Comparison of ENCODE assay signal across 14 cellular contexts in the genomic region with DNA sequence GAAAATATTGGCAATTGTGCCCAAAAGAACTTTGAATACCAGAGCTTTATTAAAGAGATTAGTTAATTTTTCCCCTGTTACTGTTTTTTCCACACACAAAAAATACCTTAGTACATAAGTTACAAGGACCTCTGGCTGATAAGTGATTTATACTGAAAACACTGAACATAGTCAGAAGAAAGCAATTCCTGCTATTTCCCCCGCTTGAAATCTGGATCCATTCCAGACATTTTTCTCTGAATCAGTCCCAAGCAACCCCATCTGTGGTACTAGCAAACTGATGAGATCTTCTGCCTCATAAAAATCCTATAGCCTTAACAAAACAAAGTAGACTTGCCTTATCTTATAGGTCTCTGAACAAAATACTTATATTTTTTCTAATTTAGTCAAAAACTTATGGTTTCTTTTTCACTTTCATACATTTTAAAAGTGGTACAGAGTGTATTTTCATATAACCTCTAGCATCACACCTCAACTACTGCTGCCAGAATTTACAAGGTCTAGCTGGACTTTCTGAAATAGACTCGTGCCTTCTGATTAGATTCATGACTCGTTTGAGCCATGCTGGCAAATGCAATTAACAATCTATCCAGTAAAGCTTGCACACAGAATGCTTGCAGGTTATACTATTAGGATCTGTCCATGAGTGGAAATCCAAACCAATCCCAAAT.
A peak's percentile ranks its signal among the peaks of the same experiment; 100 is the strongest.
DNase-seq lines count a peak whose midpoint lies in the region; TF ChIP-seq lines count a peak whose summit lies in the region.
"Had no signal": no experiment of that assay in that cellular context is flagged by ENCODE, and none has a peak within 500 bp of the region (broad histone marks: within the 10 kb centered on the region; RNA-seq: fewer than 3 reads in every experiment).

No MANE protein-coding gene starts in this region.

- TF ChIP-seq CTCF in AG09319 (IDR thresholded peaks at IDR 0.05; ENCODE audit: low read depth, low read length) = no peak
- no peak for TF ChIP-seq CTCF in cardiac fibroblast (IDR thresholded peaks at IDR 0.05; ENCODE audit: low read depth, low read length)
- TF ChIP-seq CTCF in mesothelial cell of epicardium (IDR thresholded peaks at IDR 0.05; ENCODE audit: unreplicated experiment) = no peak

- H3K4me1 Mint-ChIP-seq in mesothelial cell of epicardium = peaks cover 24% of the 10 kb centered on the region
- H3K4me1 Mint-ChIP-seq: activated naive CD8-positive, alpha-beta T cell treated with anti-CD3 and anti-CD28 coated beads, Interleukin-2, amount 50 U/mL, for 24 hours had no signal

- no peak overlapping the region for H3K4me3 ChIP-seq in MG63
- H3K4me3 ChIP-seq in cardiac fibroblast (replicated peaks in 1 of 2; ENCODE audit: low read depth in 2 of 2, low read length in 2 of 2) = no peak overlapping the region
- no peak overlapping the region for H3K4me3 ChIP-seq in HAP-1
- H3K4me3 ChIP-seq: esophagus muscularis mucosa, suprapubic skin had no signal

- in situ Hi-C loops in HAP-1 (cut with MboI; ENCODE audit: low sequenced_read_pairs) = no loop called here

- H3K27me3 ChIP-seq in MG63 (no peaks in the 10 kb centered on the region), HAP-1 (ENCODE audit: low read depth) (no peaks in the 10 kb centered on the region)
- H3K27me3 ChIP-seq: esophagus muscularis mucosa, suprapubic skin had no signal

- H3K36me3 Mint-ChIP-seq in mesothelial cell of epicardium = no peaks in the 10 kb centered on the region

- no peaks in the 10 kb centered on the region for H3K27me3 Mint-ChIP-seq in mesothelial cell of epicardium (ENCODE audit: low read depth)
- H3K27me3 Mint-ChIP-seq: activated naive CD8-positive, alpha-beta T cell treated with anti-CD3 and anti-CD28 coated beads, Interleukin-2, amount 50 U/mL, for 24 hours had no signal

- H3K36me3 ChIP-seq in MG63 = no peaks in the 10 kb centered on the region
- no peaks in the 10 kb centered on the region for H3K36me3 ChIP-seq in HAP-1 (replicated peaks)
- H3K36me3 ChIP-seq: esophagus muscularis mucosa, suprapubic skin had no signal

- no peaks in the 10 kb centered on the region for H3K9me3 Mint-ChIP-seq in mesothelial cell of epicardium

- no peaks in the 10 kb centered on the region for H3K9me3 ChIP-seq in MG63
- no peaks in the 10 kb centered on the region for H3K9me3 ChIP-seq in HAP-1
- H3K9me3 ChIP-seq: Caco-2, esophagus muscularis mucosa, suprapubic skin had no signal

- H3K4me3 Mint-ChIP-seq in mesothelial cell of epicardium = no peak overlapping the region
- H3K4me3 Mint-ChIP-seq: activated naive CD8-positive, alpha-beta T cell treated with anti-CD3 and anti-CD28 coated beads, Interleukin-2, amount 50 U/mL, for 24 hours had no signal

- peak; percentile 61 for DNase-seq in AG09319 (ENCODE audit: extremely low read depth, low read depth)
- DNase-seq in MG63 = peak; percentile 45
- DNase-seq in cardiac fibroblast (ENCODE audit: low read depth in 2 of 2) = peak; percentile 95 to 97
- no peak for DNase-seq in mesothelial cell of epicardium (ENCODE audit: low spot score in 2 of 2, unreplicated experiment in 2 of 2)
- DNase-seq in putamen (ENCODE audit: low spot score) = no peak
- no peak for DNase-seq in NCI-H1048 (lab: John Stamatoyannopoulos, UW)
- no peak for DNase-seq in activated CD4-positive, alpha-beta T cell treated with anti-CD3 and anti-CD28 coated beads, Interleukin-2, amount 50 U/mL, for 4 hours
- DNase-seq in HAP-1 (ENCODE audit: low spot score in 2 of 2) = no peak
- DNase-seq: activated naive CD8-positive, alpha-beta T cell treated with anti-CD3 and anti-CD28 coated beads, Interleukin-2, amount 50 U/mL, for 24 hours; Caco-2; left colon had no signal

- no peaks in the 10 kb centered on the region for H3K4me1 ChIP-seq in HAP-1
- H3K4me1 ChIP-seq: Caco-2, parathyroid adenoma, suprapubic skin had no signal

- H3K27ac Mint-ChIP-seq in mesothelial cell of epicardium = peak overlapping the region; percentile 10
- H3K27ac Mint-ChIP-seq: activated naive CD8-positive, alpha-beta T cell treated with anti-CD3 and anti-CD28 coated beads, Interleukin-2, amount 50 U/mL, for 24 hours had no signal

Comparison
In these comparisons a context has a peak if more than half of its experiments do, and no peak if none do; other contexts are left out.
1. DNase-seq: peak in AG09319 (single experiment), MG63 (single experiment) and cardiac fibroblast (2 of 2); none in mesothelial cell of epicardium (0 of 2), putamen (single experiment), NCI-H1048 (single experiment), activated CD4-positive, alpha-beta T cell treated with anti-CD3 and anti-CD28 coated beads, Interleukin-2, amount 50 U/mL, for 4 hours (0 of 2) and HAP-1 (0 of 2).